9 cellular contexts compared by ENCODE assay signal in genomic region chr22:36366291-36366708, GRCh38. TPM values are rescaled to one million over a fixed set of nuclear protein-coding genes. Genes with fewer than 3 reads are reported as not detected.
A peak's percentile ranks its signal among the peaks of the same experiment; 100 is the strongest.
DNase-seq lines count a peak whose midpoint lies in the region; ATAC-seq and TF ChIP-seq lines count a peak whose summit lies in the region.
"Had no signal": no experiment of that assay in that cellular context is flagged by ENCODE, and none has a peak within 500 bp of the region (broad histone marks: within the 10 kb centered on the region; RNA-seq: fewer than 3 reads in every experiment).

No MANE protein-coding gene starts in this region.

- H3K9me2 ChIP-seq in PC-9 (ENCODE audit: insufficient read depth) = no peaks in the 10 kb centered on the region

- CTCF ChIA-PET in PC-9 (lab: Charles Lee) (interaction anchor here (0.5 kb wide), 1 partner anchor 23 kb away, joined by 3 read pairs; no protein-coding TSS in a partner anchor), GM10248 (lab: Yijun Ruan, JAX) (interaction anchor here (0.6 kb wide), 1 partner anchor 13 kb away, joined by 3 read pairs; no protein-coding TSS in a partner anchor)

- H3K36me3 ChIP-seq in CD4-positive, CD25-positive, alpha-beta regulatory T cell (ENCODE audit: control insufficient read depth, insufficient read depth, low read length) = peaks cover 34% of the 10 kb centered on the region
- peaks cover 21% of the 10 kb centered on the region; the same call in 1 of the 2 replicates for H3K36me3 ChIP-seq in PC-9 (ENCODE audit: low read depth)
- no peaks in the 10 kb centered on the region for H3K36me3 ChIP-seq in neural progenitor cell
- H3K36me3 ChIP-seq in MG63 = peaks cover 74% of the 10 kb centered on the region

- peaks cover 94% of the 10 kb centered on the region for H3F3A ChIP-seq in PC-9 (ENCODE audit: insufficient read depth, low read depth)
- H3F3A ChIP-seq in neural progenitor cell (ENCODE audit: low read depth) = peaks cover 34% of the 10 kb centered on the region

- H3K27ac ChIP-seq in CD4-positive, CD25-positive, alpha-beta regulatory T cell (ENCODE audit: insufficient read depth, low read length, poor library complexity, severe bottlenecking) = peak overlapping the region; percentile 96
- H3K27ac ChIP-seq in PC-9 (peak overlapping the region; percentile 53), neural progenitor cell (no peak overlapping the region)

- no TSS peak for BruUV-seq in PC-9 (replicated peaks; lab: Mats Ljungman, UMichigan)

- H4K20me1 ChIP-seq in PC-9 (ENCODE audit: insufficient read depth) (peaks cover 98% of the 10 kb centered on the region), neural progenitor cell (ENCODE audit: low read depth) (peaks cover 96% of the 10 kb centered on the region)

- peak overlapping the region; percentile 93 to 99 (median 96) for H3K27ac Mint-ChIP-seq in CD4-positive, CD25-positive, alpha-beta regulatory T cell
- peak overlapping the region; percentile 87 for H3K27ac Mint-ChIP-seq in neural progenitor cell

- H3K9me3 ChIP-seq in CD4-positive, CD25-positive, alpha-beta regulatory T cell (ENCODE audit: control insufficient read depth in 2 of 2, low read length in 2 of 2) = no peaks in the 10 kb centered on the region
- H3K9me3 ChIP-seq in PC-9 (ENCODE audit: insufficient read depth, low read depth) = no peaks in the 10 kb centered on the region
- no peaks in the 10 kb centered on the region for H3K9me3 ChIP-seq in neural progenitor cell (ENCODE audit: low read depth)
- no peaks in the 10 kb centered on the region for H3K9me3 ChIP-seq in MG63

- no peak overlapping the region for H3K9ac ChIP-seq in neural progenitor cell

- H3K79me2 ChIP-seq in PC-9 (ENCODE audit: low read depth) (peaks cover 100% of the 10 kb centered on the region), neural progenitor cell (ENCODE audit: low read depth) (peaks cover 98% of the 10 kb centered on the region)

- no peak for ATAC-seq in CD4-positive, CD25-positive, alpha-beta regulatory T cell (ENCODE audit: low read depth in 2 of 2)
- ATAC-seq in GM21528 (IDR thresholded peaks at IDR 0.05; ENCODE audit: low FRiP score, unreplicated experiment) = no peak
- no peak for ATAC-seq in HG02763 (IDR thresholded peaks at IDR 0.05; ENCODE audit: unreplicated experiment)

- peaks cover 41 to 98% (median 75%) of the 10 kb centered on the region in 4 donors for H3K4me1 Mint-ChIP-seq in CD4-positive, CD25-positive, alpha-beta regulatory T cell
- peaks cover 90% of the 10 kb centered on the region for H3K4me1 Mint-ChIP-seq in neural progenitor cell

- H3K9me3 Mint-ChIP-seq in CD4-positive, CD25-positive, alpha-beta regulatory T cell = no peaks in the 10 kb centered on the region
- no peaks in the 10 kb centered on the region for H3K9me3 Mint-ChIP-seq in neural progenitor cell

- TF ChIP-seq CTCF in PC-9 (conservative IDR thresholded peaks at IDR 0.05) = no peak
- TF ChIP-seq CTCF in epithelial cell of esophagus (IDR thresholded peaks at IDR 0.05; ENCODE audit: insufficient read depth, low read depth, low read length, missing control alignments) = no peak
- TF ChIP-seq CTCF in neural progenitor cell (IDR thresholded peaks at IDR 0.05) = no peak
- TF ChIP-seq CTCF in GM10248 (IDR thresholded peaks at IDR 0.05; ENCODE audit: control extremely low read depth, extremely low read depth, low read depth, missing control alignments) = no peak

- H3K4me3 Mint-ChIP-seq in CD4-positive, CD25-positive, alpha-beta regulatory T cell = peak overlapping the region; percentile 79 to 90 (median 80)
- H3K4me3 Mint-ChIP-seq in neural progenitor cell = peak overlapping the region; percentile 19

- intact Hi-C loops in PC-9 (cut with micrococcal nuclease; ENCODE audit: unreplicated experiment) = no loop called here

- H3K4me3 ChIP-seq in CD4-positive, CD25-positive, alpha-beta regulatory T cell (ENCODE audit: low read depth, low read length) = peak overlapping the region; percentile 82
- no peak overlapping the region for H3K4me3 ChIP-seq in PC-9
- no peak overlapping the region for H3K4me3 ChIP-seq in epithelial cell of esophagus (ENCODE audit: low read length)
- no peak overlapping the region for H3K4me3 ChIP-seq in neural progenitor cell
- H3K4me3 ChIP-seq in MG63 = no peak overlapping the region

- no peaks in the 10 kb centered on the region for H3K27me3 Mint-ChIP-seq in CD4-positive, CD25-positive, alpha-beta regulatory T cell
- peaks cover 4% of the 10 kb centered on the region for H3K27me3 Mint-ChIP-seq in neural progenitor cell (ENCODE audit: insufficient read depth, low read depth)

- no peaks in the 10 kb centered on the region for H3K27me3 ChIP-seq in CD4-positive, CD25-positive, alpha-beta regulatory T cell (ENCODE audit: control insufficient read depth, insufficient read depth, low read length)
- H3K27me3 ChIP-seq in PC-9 (ENCODE audit: insufficient read depth, low read depth) (no peaks in the 10 kb centered on the region), neural progenitor cell (no peaks in the 10 kb centered on the region), MG63 (no peaks in the 10 kb centered on the region)

- H3K36me3 Mint-ChIP-seq in CD4-positive, CD25-positive, alpha-beta regulatory T cell = peaks cover 32% of the 10 kb centered on the region
- H3K36me3 Mint-ChIP-seq in neural progenitor cell = peaks cover 4% of the 10 kb centered on the region

- POLR2A ChIA-PET in PC-9 (lab: Charles Lee; ENCODE audit: unreplicated experiment) (no interaction called here), GM10248 (lab: Yijun Ruan, JAX) (no interaction called here)

- peak in 1 of 3 donors; percentile 56 for DNase-seq in CD4-positive, CD25-positive, alpha-beta regulatory T cell
- DNase-seq in PC-9 = peak in 1 of 2 experiments; percentile 26
- DNase-seq in epithelial cell of esophagus (ENCODE audit: low read depth) = peak; percentile 68
- DNase-seq in neural progenitor cell (ENCODE audit: low spot score) = no peak
- DNase-seq in MG63 = no peak
- no peak for DNase-seq in GM10248 (ENCODE audit: extremely low spot score)
- DNase-seq: stimulated activated CD4-positive, alpha-beta T cell treated with anti-CD3 and anti-CD28 coated beads, Interleukin-2, amount 100 ng/mL, for 48 hours had no signal

- peaks cover 100% of the 10 kb centered on the region for H3K4me1 ChIP-seq in CD4-positive, CD25-positive, alpha-beta regulatory T cell (ENCODE audit: control insufficient read depth, insufficient read depth, low read length, poor library complexity, severe bottlenecking)
- H3K4me1 ChIP-seq in PC-9 (replicated peaks; ENCODE audit: insufficient read depth) (peaks cover 100% of the 10 kb centered on the region), neural progenitor cell (peaks cover 90% of the 10 kb centered on the region)

- no peak overlapping the region for H2AFZ ChIP-seq in PC-9
- H2AFZ ChIP-seq in neural progenitor cell (replicated peaks) = no peak overlapping the region

- H3K4me2 ChIP-seq in PC-9 (peak overlapping the region; percentile 74), neural progenitor cell (no peak overlapping the region)

RNA-seq across cellular contexts. Expression of gene MYH9, which starts 21.5 kb away (rescaled TPM):
- 1,341 TPM for total RNA-seq in CD4-positive, CD25-positive, alpha-beta regulatory T cell
- 10 to 100 TPM; 80.0 to 98.9 (median 93.4) TPM for polyA plus RNA-seq in CD4-positive, CD25-positive, alpha-beta regulatory T cell
- total RNA-seq in PC-9 (2021) = 758 and 776 TPM in 2 replicates
- 77.2 and 189 TPM in 2 replicates for total RNA-seq in neural progenitor cell (ENCODE audit: low replicate concordance)
- 323 and 380 TPM in 2 replicates for total RNA-seq in MG63 (2014; rRNA removed; shearing (Covaris generic); ENCODE audit: low replicate concordance)
